Comparison of ENCODE assay signal across 23 cellular contexts in the genomic region with DNA sequence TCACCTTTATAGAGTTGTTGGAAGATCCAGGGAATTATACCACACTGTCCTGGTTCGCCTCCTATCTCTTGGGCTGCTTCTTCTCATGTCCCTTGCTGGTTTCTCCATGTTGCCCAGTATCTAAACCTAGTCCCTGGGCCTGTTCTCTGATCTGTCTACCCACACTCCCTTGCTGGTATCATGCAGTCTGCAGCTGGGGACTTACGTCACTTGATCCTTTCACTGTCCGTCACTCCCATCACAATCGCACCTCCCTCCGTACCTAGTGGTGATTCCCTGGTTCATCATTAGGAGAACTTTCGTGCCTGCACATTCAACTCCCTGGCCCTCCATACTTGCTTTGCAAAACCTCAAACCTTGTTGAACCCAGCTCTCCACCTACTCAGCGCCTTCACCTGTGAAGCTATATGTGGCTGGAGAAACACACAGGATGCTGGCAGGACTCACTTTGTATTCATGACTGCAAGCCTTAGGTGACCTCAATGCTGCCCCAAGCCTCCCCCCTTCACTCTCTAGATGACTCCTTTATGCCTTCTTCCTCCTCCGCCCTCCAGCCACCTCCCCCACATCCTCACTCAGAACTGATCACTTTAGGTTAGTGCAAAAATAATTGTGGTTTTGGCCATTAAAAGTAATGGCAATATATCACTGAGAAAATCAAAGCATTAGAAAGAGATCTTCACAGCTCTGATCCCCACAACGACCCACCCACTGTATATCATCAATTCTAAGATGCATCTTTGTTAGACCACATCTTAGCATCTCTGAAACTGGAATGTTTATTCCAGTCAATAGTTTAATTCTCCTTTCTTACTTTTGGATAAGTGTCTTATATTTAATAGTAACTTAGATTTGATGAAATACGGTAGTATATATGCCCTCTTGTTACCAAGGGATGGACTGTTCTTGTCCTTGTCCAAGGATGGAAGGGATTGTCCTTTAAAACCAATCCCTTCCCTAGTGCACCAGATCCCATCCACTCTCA. TPM values are rescaled to one million over a fixed set of nuclear protein-coding genes. Genes with fewer than 3 reads are reported as not detected.
DNase-seq lines count a peak whose midpoint lies in the region; ATAC-seq, FAIRE-seq and TF ChIP-seq lines count a peak whose summit lies in the region.
"Had no signal": no experiment of that assay in that cellular context is flagged by ENCODE, and none has a peak within 500 bp of the region (broad histone marks: within the 10 kb centered on the region; RNA-seq: fewer than 3 reads in every experiment).

No MANE protein-coding gene starts in this region.

- POLR2A ChIA-PET in GM12878 (lab: Charles Lee) = interaction anchor here (0.5 kb wide), 1 partner anchor 7 kb away, joined by 4 read pairs; no protein-coding TSS in a partner anchor

- no peaks in the 10 kb centered on the region for H3K4me1 Mint-ChIP-seq in stimulated activated memory B cell treated with anti-CD40 and anti-IgM and Interleukin-4, amounts not matched to agents 10 μg/mL and 1 μg/mL and 100 μg/mL, for 72 hours
- H3K4me1 Mint-ChIP-seq: CD4-positive, CD25-positive, alpha-beta regulatory T cell had no signal

- H2AFZ ChIP-seq in GM12878 (ENCODE audit: control insufficient read depth, low read depth, low read length) = no peak overlapping the region

- H3K27me3 Mint-ChIP-seq in stimulated activated memory B cell treated with anti-CD40 and anti-IgM and Interleukin-4, amounts not matched to agents 10 μg/mL and 1 μg/mL and 100 μg/mL, for 72 hours = no peaks in the 10 kb centered on the region
- H3K27me3 Mint-ChIP-seq: CD4-positive, CD25-positive, alpha-beta regulatory T cell had no signal

- TF ChIP-seq CTCF in GM13976 (IDR thresholded peaks at IDR 0.05; ENCODE audit: borderline replicate concordance, control extremely low read depth, extremely low read depth, insufficient read depth, missing control alignments) (no peak), GM12878 (IDR thresholded peaks at IDR 0.05 in 2 of 3, conservative IDR thresholded peaks at IDR 0.05 in 1 of 3; ENCODE audit: control insufficient read depth in 2 of 3, extremely low read depth in 1 of 3, insufficient read depth in 1 of 3, low read depth in 3 of 3, low read length in 3 of 3) (no peak), gastroesophageal sphincter (IDR thresholded peaks at IDR 0.05) (no peak)

- peaks cover 10% of the 10 kb centered on the region for H3K4me1 ChIP-seq in GM12878 (ENCODE audit: control insufficient read depth, insufficient read depth, low read length)
- H3K4me1 ChIP-seq in gastroesophageal sphincter = no peaks in the 10 kb centered on the region
- H3K4me1 ChIP-seq: Peyer's patch had no signal

- H3K27me3 ChIP-seq in GM12878 (replicated peaks in 1 of 2; ENCODE audit: control insufficient read depth in 2 of 2, insufficient read depth in 2 of 2, low read length in 1 of 2) (no peaks in the 10 kb centered on the region; a peak in 1 of 4 replicates), gastroesophageal sphincter (no peaks in the 10 kb centered on the region)
- H3K27me3 ChIP-seq: Peyer's patch had no signal

- TF ChIP-seq EP300 in GM12878 (IDR thresholded peaks at IDR 0.05; ENCODE audit: borderline replicate concordance in 1 of 2, control insufficient read depth in 1 of 2, low read depth in 2 of 2, low read length in 2 of 2) (no peak), gastroesophageal sphincter (IDR thresholded peaks at IDR 0.05) (no peak)

- ATAC-seq in HG02870 (IDR thresholded peaks at IDR 0.05; ENCODE audit: unreplicated experiment) (peak; percentile 45), GM12878 (peak; percentile 50), gastroesophageal sphincter (no peak)
- ATAC-seq in stimulated activated memory B cell treated with anti-CD40 and anti-IgM and Interleukin-4, amounts not matched to agents 10 μg/mL and 1 μg/mL and 100 μg/mL, for 72 hours = peak; percentile 82
- ATAC-seq: HCT116, SK-N-SH treated with all-trans-retinoic acid at 6 μM for 48 hours had no signal

- in situ Hi-C loops in GM13976 (cut with MboI; ENCODE audit: low sequenced_read_pairs, unreplicated experiment) (no loop called here), GM12878 (cut with MboI) (no loop called here)

- no peak overlapping the region for H3K27ac ChIP-seq in GM12878 (ENCODE audit: control insufficient read depth, insufficient read depth)
- H3K27ac ChIP-seq in gastroesophageal sphincter = no peak overlapping the region
- H3K27ac ChIP-seq: KMS-11, Peyer's patch had no signal

- CTCF ChIA-PET in GM12878 (lab: Yijun Ruan, JAX) = interaction anchor here (1.5 kb wide), 1 partner anchor 37 kb away, joined by 3 read pairs; the partner anchor contains the start of gene FITM2

- no peak for TF ChIP-seq RAD21 in GM12878 (IDR thresholded peaks at IDR 0.05; ENCODE audit: insufficient read depth, low read depth, low read length)

- SMC1A ChIA-PET in GM12878 (lab: Charles Lee; ENCODE audit: uncharacterized antibody, unreplicated experiment) = no interaction called here

- no peak overlapping the region for H3K4me3 Mint-ChIP-seq in stimulated activated memory B cell treated with anti-CD40 and anti-IgM and Interleukin-4, amounts not matched to agents 10 μg/mL and 1 μg/mL and 100 μg/mL, for 72 hours
- H3K4me3 Mint-ChIP-seq: CD4-positive, CD25-positive, alpha-beta regulatory T cell had no signal

- H3K9ac ChIP-seq in GM12878 (ENCODE audit: control insufficient read depth, insufficient read depth, low read length) = no peak overlapping the region; the same call in 1 of the 2 replicates
- H3K9ac ChIP-seq: KMS-11 had no signal

- H3K9me3 ChIP-seq in GM12878 (replicated peaks; ENCODE audit: control insufficient read depth, insufficient read depth, low read length) (no peaks in the 10 kb centered on the region), gastroesophageal sphincter (peaks cover 0 to 8% (median 0%) of the 10 kb centered on the region in 3 donors)
- H3K9me3 ChIP-seq: Peyer's patch had no signal

- TF ChIP-seq POLR2A in GM12878 (IDR thresholded peaks at IDR 0.05; ENCODE audit: low read depth, low read length) = no peak
- TF ChIP-seq POLR2A in gastroesophageal sphincter (IDR thresholded peaks at IDR 0.05) = no peak

- 26% methylated on average over 10 of the region's 10 CpGs for WGBS in GM12878 (ENCODE audit: insufficient coverage, insufficient replicate concordance, low lambda C conversion rate, missing lambda C conversion rate)
- 87 to 89% methylated on average over 8 to 9 of the region's 10 CpGs for WGBS in gastroesophageal sphincter (ENCODE audit: low coverage in 1 of 2), 2 donors

- FAIRE-seq in GM12878 (lab: Jason Lieb, UNC) = peak; percentile 49
- FAIRE-seq: GM12891, H1 had no signal

- H3K79me2 ChIP-seq in GM12878 (ENCODE audit: control insufficient read depth, insufficient read depth, low read length) = no peaks in the 10 kb centered on the region

- H3K27ac Mint-ChIP-seq in stimulated activated memory B cell treated with anti-CD40 and anti-IgM and Interleukin-4, amounts not matched to agents 10 μg/mL and 1 μg/mL and 100 μg/mL, for 72 hours = no peak overlapping the region
- H3K27ac Mint-ChIP-seq: CD4-positive, CD25-positive, alpha-beta regulatory T cell had no signal

- peaks cover 3% of the 10 kb centered on the region for H3K9me3 Mint-ChIP-seq in stimulated activated memory B cell treated with anti-CD40 and anti-IgM and Interleukin-4, amounts not matched to agents 10 μg/mL and 1 μg/mL and 100 μg/mL, for 72 hours

- no TSS peak for BruUV-seq in GM12878 (replicated peaks; lab: Mats Ljungman, UMichigan)

- H3K4me3 ChIP-seq in GM12878 = no peak overlapping the region
- H3K4me3 ChIP-seq in gastroesophageal sphincter = no peak overlapping the region
- H3K4me3 ChIP-seq: Peyer's patch had no signal

- RAD21 ChIA-PET in GM12878 (lab: Charles Lee; ENCODE audit: unreplicated experiment) = no interaction called here

- intact Hi-C loops in GM12878 (cut with micrococcal nuclease; ENCODE audit: unreplicated experiment) = no loop called here

- DNase-seq in GM13976 (ENCODE audit: low spot score) = peak; percentile 62
- no peak for DNase-seq in GM12878 (ENCODE audit: low read depth, low spot score)
- no peak for DNase-seq in UCSD-AML1 (lab: John Stamatoyannopoulos, UW; ENCODE audit: unreplicated experiment)
- no peak for DNase-seq in NCI-H1694 treated with DMSO at 0.1 percent for 48 hours (lab: John Stamatoyannopoulos, UW)
- DNase-seq: CD4-positive, CD25-positive, alpha-beta regulatory T cell; COR-L47; DMS79; NCI-H1092 treated with DMSO at 0.1 percent for 48 hours; NCI-H146; NCI-H2029 treated with DMSO at 0.1 percent for 48 hours; NCI-H226; NCI-H510A treated with DMSO at 0.1 percent for 48 hours; NCI-H774; Peyer's patch had no signal

- H3K36me3 Mint-ChIP-seq in stimulated activated memory B cell treated with anti-CD40 and anti-IgM and Interleukin-4, amounts not matched to agents 10 μg/mL and 1 μg/mL and 100 μg/mL, for 72 hours = peaks cover 17% of the 10 kb centered on the region

- H4K20me1 ChIP-seq in GM12878 (ENCODE audit: control insufficient read depth, insufficient read depth) = no peaks in the 10 kb centered on the region; the same call in 1 of the 2 replicates

- peak overlapping the region; percentile 22; the same call in 1 of the 2 replicates for H3K4me2 ChIP-seq in GM12878 (ENCODE audit: control insufficient read depth, insufficient read depth)
- H3K4me2 ChIP-seq: KMS-11 had no signal

- H3K36me3 ChIP-seq in GM12878 (ENCODE audit: control insufficient read depth in 2 of 2, insufficient read depth in 2 of 2, low read length in 1 of 2) = no peaks in the 10 kb centered on the region
- peaks cover 0 to 21% of the 10 kb centered on the region in 2 donors for H3K36me3 ChIP-seq in gastroesophageal sphincter
- H3K36me3 ChIP-seq: Peyer's patch had no signal

RNA-seq across cellular contexts. Expression of gene GDAP1L1, which starts 26.4 kb away (rescaled TPM):
- total RNA-seq in GM12878 (2013; cell fraction: nucleolus; rRNA removed) = not detected in 2 replicates
- not detected in 2 replicates for total RNA-seq in GM12878 (2014; rRNA removed)
- total RNA-seq in GM12878 (2014; rRNA removed; fragmentation: Illumina TruSeq; extraction: Trizol) = not detected in 2 replicates
- total RNA-seq in GM12878 (2021) = not detected in 2 replicates
- polyA plus RNA-seq in GM12878 (2011; ENCODE audit: low read depth) = not detected
- 0.08 TPM in 1 of 2 replicates, not detected in the other for polyA plus RNA-seq in GM12878 (2011; rRNA removed)
- polyA plus RNA-seq in GM12878 (2011; cell fraction: cytosol; rRNA removed) = 0.07 and 0.20 TPM in 2 replicates
- 0.19 and 0.25 TPM in 2 replicates for polyA plus RNA-seq in GM12878 (2011; cell fraction: nucleus; rRNA removed)
- 0.20 TPM in 1 of 2 replicates, not detected in the other for polyA plus RNA-seq in GM12878 (2012)
- polyA plus RNA-seq in GM12878 (2014; fragmentation: Illumina TruSeq; extraction: Trizol) = not detected in 2 replicates
- polyA plus RNA-seq in GM12878 (2014; fragmentation: Nextera tagmentation; extraction: Ambion mirVana) = not detected
- not detected in 2 replicates for polyA plus RNA-seq in GM12878 (2014; rRNA removed)
- polyA plus RNA-seq in GM12878 (2016; fragmentation: Nextera tagmentation; extraction: Ambion mirVana) = under 1 TPM in 1 of 2 experiments, not detected in 1; 0.38 TPM
- 0.10 TPM in 1 of 2 replicates, not detected in the other for polyA minus RNA-seq in GM12878 (2011; rRNA and poly(A)+ RNA removed)
- polyA minus RNA-seq in GM12878 (2011; cell fraction: cytosol; rRNA and poly(A)+ RNA removed) = not detected in 2 replicates
- polyA minus RNA-seq in GM12878 (2011; cell fraction: nucleus; rRNA and poly(A)+ RNA removed) = not detected in 2 replicates
- under 1 TPM in 1 of 4 donors, not detected in 3; 0.67 TPM for total RNA-seq in gastroesophageal sphincter
- total RNA-seq: CD4-positive, CD25-positive, alpha-beta regulatory T cell had no signal
- polyA plus RNA-seq: BJ had no signal

RNA-seq across cellular contexts. Expression of gene FITM2, which starts 37.5 kb away (rescaled TPM):
- 5.0 and 5.1 TPM in 2 replicates for total RNA-seq in GM12878 (2013; cell fraction: nucleolus; rRNA removed)
- total RNA-seq in GM12878 (2014; rRNA removed) (1.7 and 2.2 TPM in 2 replicates), GM12878 (2014; rRNA removed; fragmentation: Illumina TruSeq; extraction: Trizol) (1.3 and 1.5 TPM in 2 replicates), GM12878 (2021) (1.4 and 1.6 TPM in 2 replicates), gastroesophageal sphincter (10 to 100 TPM in 2 of 4 donors, 1 to 10 TPM in 2; 8.0 to 12.1 (median 9.6) TPM)
- 1.2 TPM for polyA plus RNA-seq in GM12878 (2011; ENCODE audit: low read depth)
- polyA plus RNA-seq in GM12878 (2011; rRNA removed) (1.5 and 1.9 TPM in 2 replicates), GM12878 (2014; fragmentation: Illumina TruSeq; extraction: Trizol) (1.7 and 1.8 TPM in 2 replicates), GM12878 (2014; fragmentation: Nextera tagmentation; extraction: Ambion mirVana) (under 1 TPM; 0.46 to 0.61 TPM), GM12878 (2014; rRNA removed) (1.3 and 1.6 TPM in 2 replicates), GM12878 (2016; fragmentation: Nextera tagmentation; extraction: Ambion mirVana) (1 to 10 TPM; 1.7 to 1.9 TPM)
- 1.5 and 1.8 TPM in 2 replicates for polyA plus RNA-seq in GM12878 (2011; cell fraction: cytosol; rRNA removed)
- 2.6 and 3.6 TPM in 2 replicates for polyA plus RNA-seq in GM12878 (2011; cell fraction: nucleus; rRNA removed)
- 1.2 and 1.4 TPM in 2 replicates for polyA plus RNA-seq in GM12878 (2012)
- 2.6 TPM in 2 replicates for polyA minus RNA-seq in GM12878 (2011; rRNA and poly(A)+ RNA removed)
- polyA minus RNA-seq in GM12878 (2011; cell fraction: cytosol; rRNA and poly(A)+ RNA removed) = 0.67 and 1.2 TPM in 2 replicates
- polyA minus RNA-seq in GM12878 (2011; cell fraction: nucleus; rRNA and poly(A)+ RNA removed) = 0.85 and 1.9 TPM in 2 replicates
